ENCODE assay signal across 16 cellular contexts in the genomic region with DNA sequence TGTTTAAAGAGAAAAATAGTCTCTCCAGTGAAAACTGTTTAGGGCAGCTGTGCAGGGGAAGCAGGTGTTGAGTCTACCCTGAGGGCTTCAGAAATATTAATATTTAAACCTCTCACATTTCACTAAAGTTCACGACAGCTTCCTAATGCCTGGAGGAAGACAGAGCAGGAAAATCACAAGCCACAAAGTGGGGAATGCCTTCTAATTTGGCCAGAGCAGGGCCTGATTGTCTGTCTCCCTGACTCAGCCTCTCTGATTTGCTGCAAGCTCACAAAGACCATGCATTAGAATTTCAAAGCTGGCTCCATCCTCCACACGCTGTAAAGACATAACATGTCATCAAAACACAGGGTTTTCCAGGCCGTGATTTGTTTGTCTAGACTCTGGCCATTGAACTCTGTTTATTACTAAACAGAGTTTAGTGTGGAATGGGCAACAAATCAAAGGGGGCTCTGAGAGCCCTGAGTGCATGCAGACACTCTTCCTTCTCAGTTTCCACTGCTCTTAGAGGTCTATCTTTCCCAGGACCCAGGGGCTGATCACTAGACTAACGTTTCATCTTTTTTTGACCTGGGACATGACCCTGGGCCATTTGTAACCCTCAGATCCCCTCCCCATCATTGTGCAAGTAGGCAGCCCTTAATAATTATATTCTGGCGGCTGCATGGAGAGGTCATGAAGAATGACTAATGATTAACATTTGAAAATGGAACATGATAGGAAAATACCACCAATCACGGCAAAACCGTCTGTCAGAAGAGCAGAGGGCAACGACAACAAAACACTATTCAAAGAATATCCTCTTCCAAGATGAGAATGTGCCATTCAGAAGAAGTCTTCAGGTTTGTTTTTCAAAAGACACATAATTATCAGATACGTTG.
DNase-seq lines count a peak whose midpoint lies in the region; ATAC-seq and TF ChIP-seq lines count a peak whose summit lies in the region.
"Had no signal": no experiment of that assay in that cellular context is flagged by ENCODE, and none has a peak within 500 bp of the region (broad histone marks: within the 10 kb centered on the region; RNA-seq: fewer than 3 reads in every experiment).

No MANE protein-coding gene starts in this region.

- H3K36me3 ChIP-seq in hepatocyte (replicated peaks; ENCODE audit: insufficient read depth, low read depth) (no peaks in the 10 kb centered on the region), neuron (ENCODE audit: insufficient read depth, low read length) (no peaks in the 10 kb centered on the region)
- H3K36me3 ChIP-seq: BE2C, left ventricle myocardium inferior, neutrophil had no signal

- H3K27ac Mint-ChIP-seq in immature natural killer cell: no peak overlapping the region
- H3K27ac Mint-ChIP-seq in activated CD8-positive, alpha-beta T cell treated with anti-CD3 and anti-CD28 coated beads, Interleukin-2, amount 10 ng/mL, durations not matched to agents 7 days and 5 days: no peak overlapping the region

- H4K20me1 ChIP-seq in hepatocyte (ENCODE audit: insufficient read depth, poor library complexity, severe bottlenecking): no peaks in the 10 kb centered on the region

- no peak for TF ChIP-seq CTCF in hepatocyte (IDR thresholded peaks at IDR 0.05; ENCODE audit: poor library complexity)

- no peaks in the 10 kb centered on the region for H3K9me2 ChIP-seq in hepatocyte (replicated peaks; ENCODE audit: insufficient read depth)

- ATAC-seq in activated CD8-positive, alpha-beta T cell treated with anti-CD3 and anti-CD28 coated beads, Interleukin-2, amount 10 ng/mL, durations not matched to agents 7 days and 5 days: no peak
- ATAC-seq: stimulated activated naive CD8-positive, alpha-beta T cell treated with anti-CD3 and anti-CD28 coated beads, Interleukin-15, Interleukin-2, amounts not matched to agents 100 U/mL and 50 U/mL, for 24 hours had no signal

- no peaks in the 10 kb centered on the region for H3K9me3 ChIP-seq in hepatocyte (ENCODE audit: low read depth)
- no peaks in the 10 kb centered on the region for H3K9me3 ChIP-seq in neuron (ENCODE audit: low read length)
- H3K9me3 ChIP-seq: BE2C, left ventricle myocardium inferior, neutrophil had no signal

- DNase-seq in ELF-1 (ENCODE audit: low read depth, low spot score): peak; percentile 86
- DNase-seq in NCI-H69 (lab: John Stamatoyannopoulos, UW): peak; percentile 88
- peak; percentile 14 for DNase-seq in hepatocyte (ENCODE audit: low spot score)
- no peak for DNase-seq in immature natural killer cell
- no peak for DNase-seq in activated CD8-positive, alpha-beta T cell treated with anti-CD3 and anti-CD28 coated beads, Interleukin-2, amount 10 ng/mL, durations not matched to agents 7 days and 5 days
- no peak for DNase-seq in GM03348 (ENCODE audit: low spot score)
- no peak for DNase-seq in NCI-H774 (lab: John Stamatoyannopoulos, UW)
- DNase-seq: activated effector memory CD4-positive, alpha-beta T cell treated with Interleukin-2 at 50 U/mL for 16 hours; amniotic stem cell; BE2C; left ventricle myocardium inferior; NCI-H446; stimulated activated naive CD8-positive, alpha-beta T cell treated with anti-CD3 and anti-CD28 coated beads, Interleukin-15, Interleukin-2, amounts not matched to agents 100 U/mL and 50 U/mL, for 24 hours had no signal

- H3K4me3 Mint-ChIP-seq in immature natural killer cell: no peak overlapping the region
- H3K4me3 Mint-ChIP-seq in activated CD8-positive, alpha-beta T cell treated with anti-CD3 and anti-CD28 coated beads, Interleukin-2, amount 10 ng/mL, durations not matched to agents 7 days and 5 days: no peak overlapping the region

- H3K4me1 ChIP-seq in hepatocyte (ENCODE audit: insufficient read depth) (peaks cover 28% of the 10 kb centered on the region), neuron (ENCODE audit: insufficient read depth, low read length) (peaks cover 39% of the 10 kb centered on the region)

- H3K4me2 ChIP-seq in hepatocyte: peak overlapping the region; percentile 40

- CTCF ChIA-PET in activated CD8-positive, alpha-beta T cell treated with anti-CD3 and anti-CD28 coated beads, Interleukin-2, amount 10 ng/mL, durations not matched to agents 7 days and 5 days (lab: Charles Lee): interaction anchor here (0.6 kb wide), 1 partner anchor 10 kb away, joined by 3 read pairs; no protein-coding TSS in a partner anchor

- peak overlapping the region; percentile 44 for H3K27ac ChIP-seq in hepatocyte
- H3K27ac ChIP-seq: left ventricle myocardium inferior, neutrophil, skin epidermis had no signal

- no peaks in the 10 kb centered on the region for H3K36me3 Mint-ChIP-seq in immature natural killer cell
- H3K36me3 Mint-ChIP-seq in activated CD8-positive, alpha-beta T cell treated with anti-CD3 and anti-CD28 coated beads, Interleukin-2, amount 10 ng/mL, durations not matched to agents 7 days and 5 days (ENCODE audit: low read depth): no peaks in the 10 kb centered on the region

- H3K27me3 ChIP-seq in hepatocyte (no peaks in the 10 kb centered on the region), neuron (ENCODE audit: insufficient read depth, low read length) (no peaks in the 10 kb centered on the region)
- H3K27me3 ChIP-seq: BE2C, neutrophil had no signal

- 43% methylated on average over 9 of the region's 9 CpGs for WGBS in hepatocyte (ENCODE audit: low lambda C conversion rate, missing lambda C conversion rate)

- H3K9me3 Mint-ChIP-seq in immature natural killer cell: no peaks in the 10 kb centered on the region
- H3K9me3 Mint-ChIP-seq in activated CD8-positive, alpha-beta T cell treated with anti-CD3 and anti-CD28 coated beads, Interleukin-2, amount 10 ng/mL, durations not matched to agents 7 days and 5 days (ENCODE audit: insufficient read depth): no peaks in the 10 kb centered on the region

- POLR2A ChIA-PET in activated CD8-positive, alpha-beta T cell treated with anti-CD3 and anti-CD28 coated beads, Interleukin-2, amount 10 ng/mL, durations not matched to agents 7 days and 5 days (lab: Charles Lee): no interaction called here

- H3K4me3 ChIP-seq in hepatocyte: no peak overlapping the region
- H3K4me3 ChIP-seq in neuron (ENCODE audit: low read length): peak overlapping the region; percentile 36
- H3K4me3 ChIP-seq: left ventricle myocardium inferior, skin epidermis had no signal

- H2AFZ ChIP-seq in hepatocyte: no peak overlapping the region
- H2AFZ ChIP-seq in neuron (ENCODE audit: low read depth, low read length): peak overlapping the region; percentile 29

- H3K79me2 ChIP-seq in hepatocyte: no peaks in the 10 kb centered on the region

- peaks cover 0 to 7% of the 10 kb centered on the region in 2 donors for H3K4me1 Mint-ChIP-seq in immature natural killer cell
- H3K4me1 Mint-ChIP-seq in activated CD8-positive, alpha-beta T cell treated with anti-CD3 and anti-CD28 coated beads, Interleukin-2, amount 10 ng/mL, durations not matched to agents 7 days and 5 days (ENCODE audit: low read depth): no peaks in the 10 kb centered on the region

- H3K27me3 Mint-ChIP-seq in immature natural killer cell (ENCODE audit: low read depth in 3 of 3): peaks cover 0 to 1% (median 0%) of the 10 kb centered on the region in 3 donors
- no peaks in the 10 kb centered on the region for H3K27me3 Mint-ChIP-seq in activated CD8-positive, alpha-beta T cell treated with anti-CD3 and anti-CD28 coated beads, Interleukin-2, amount 10 ng/mL, durations not matched to agents 7 days and 5 days (ENCODE audit: low read depth)

Comparison
In these comparisons a context has a peak if more than half of its experiments do, and no peak if none do; other contexts are left out.
1. DNase-seq: peak in ELF-1 (single experiment), NCI-H69 (single experiment) and hepatocyte (single experiment); none in immature natural killer cell (0 of 3), activated CD8-positive, alpha-beta T cell treated with anti-CD3 and anti-CD28 coated beads, Interleukin-2, amount 10 ng/mL, durations not matched to agents 7 days and 5 days (single experiment), GM03348 (single experiment) and NCI-H774 (single experiment).